ENCODE assay signal across 26 cellular contexts in the genomic region with DNA sequence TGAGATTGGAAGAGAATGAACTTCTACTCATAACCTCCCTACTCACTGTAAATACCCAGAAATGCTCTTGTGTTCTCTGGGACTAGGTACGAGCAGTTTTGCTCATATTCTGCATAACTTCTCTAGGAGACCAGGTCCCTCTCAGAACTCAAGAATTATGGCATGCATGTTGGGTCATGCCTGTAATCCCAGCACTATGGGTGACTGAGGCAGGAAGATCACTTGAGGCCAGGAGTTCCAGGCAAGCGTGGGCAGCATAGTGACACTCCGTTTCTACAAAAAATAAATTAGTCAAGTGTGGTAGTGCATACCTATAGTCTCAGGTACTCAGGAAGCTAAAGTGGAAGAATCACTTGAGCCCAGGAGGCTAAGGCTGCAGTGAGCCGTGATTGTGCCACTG.
"Had no signal": no experiment of that assay in that cellular context is flagged by ENCODE, and none has a peak within 500 bp of the region (broad histone marks: within the 10 kb centered on the region; RNA-seq: fewer than 3 reads in every experiment).

No MANE protein-coding gene starts in this region.

- H3K27ac Mint-ChIP-seq: naive thymus-derived CD4-positive, alpha-beta T cell; nephron progenitor cell; stimulated activated memory B cell treated with anti-CD40 and anti-IgM and Interleukin-4, amounts not matched to agents 10 μg/mL and 1 μg/mL and 100 μg/mL, for 72 hours; type B pancreatic cell had no signal

- H3K4me1 ChIP-seq: esophagus squamous epithelium, gastrocnemius medialis, prostate gland, spleen, testis, tibial artery had no signal

- DNase-seq: dermis blood vessel endothelial cell; effector memory CD4-positive, alpha-beta T cell; erythroblast; esophagus squamous epithelium; gastrocnemius medialis; head of caudate nucleus; kidney; mesenchymal stem cell; midbrain; naive thymus-derived CD4-positive, alpha-beta T cell; nephron progenitor cell; nucleus accumbens; right cardiac atrium; spleen; stimulated activated CD4-positive, alpha-beta T cell treated with anti-CD3 and anti-CD28 coated beads, Interleukin-4, amount 100 ng/mL, for 4 hours; stimulated activated naive CD8-positive, alpha-beta T cell treated with anti-CD3 and anti-CD28 coated beads, Interleukin-15, Interleukin-2, amounts not matched to agents 100 U/mL and 50 U/mL, for 24 hours; substantia nigra; testis; tibial artery had no signal

- H3K4me1 Mint-ChIP-seq: naive thymus-derived CD4-positive, alpha-beta T cell; stimulated activated memory B cell treated with anti-CD40 and anti-IgM and Interleukin-4, amounts not matched to agents 10 μg/mL and 1 μg/mL and 100 μg/mL, for 72 hours had no signal

- H3K27me3 Mint-ChIP-seq: stimulated activated memory B cell treated with anti-CD40 and anti-IgM and Interleukin-4, amounts not matched to agents 10 μg/mL and 1 μg/mL and 100 μg/mL, for 72 hours; type B pancreatic cell had no signal

- H3K4me3 Mint-ChIP-seq: naive thymus-derived CD4-positive, alpha-beta T cell; nephron progenitor cell; stimulated activated memory B cell treated with anti-CD40 and anti-IgM and Interleukin-4, amounts not matched to agents 10 μg/mL and 1 μg/mL and 100 μg/mL, for 72 hours; type B pancreatic cell had no signal

- FAIRE-seq: endothelial cell of umbilical vein, kidney had no signal

- H3K36me3 ChIP-seq: gastrocnemius medialis had no signal

- H3K9me3 ChIP-seq: esophagus squamous epithelium, gastrocnemius medialis, prostate gland, testis, tibial artery had no signal

- H3K27ac ChIP-seq: coronary artery, esophagus squamous epithelium, gastrocnemius medialis, prostate gland, skin epidermis, spleen, testis, tibial artery had no signal

- H3K9me3 Mint-ChIP-seq: nephron progenitor cell, type B pancreatic cell had no signal

- H3K27me3 ChIP-seq: esophagus squamous epithelium, gastrocnemius medialis, spleen, testis, tibial artery had no signal

- H3K4me3 ChIP-seq: coronary artery, esophagus squamous epithelium, gastrocnemius medialis, lung, prostate gland, skin epidermis, spleen, testis, tibial artery had no signal
